In the genomic region with DNA sequence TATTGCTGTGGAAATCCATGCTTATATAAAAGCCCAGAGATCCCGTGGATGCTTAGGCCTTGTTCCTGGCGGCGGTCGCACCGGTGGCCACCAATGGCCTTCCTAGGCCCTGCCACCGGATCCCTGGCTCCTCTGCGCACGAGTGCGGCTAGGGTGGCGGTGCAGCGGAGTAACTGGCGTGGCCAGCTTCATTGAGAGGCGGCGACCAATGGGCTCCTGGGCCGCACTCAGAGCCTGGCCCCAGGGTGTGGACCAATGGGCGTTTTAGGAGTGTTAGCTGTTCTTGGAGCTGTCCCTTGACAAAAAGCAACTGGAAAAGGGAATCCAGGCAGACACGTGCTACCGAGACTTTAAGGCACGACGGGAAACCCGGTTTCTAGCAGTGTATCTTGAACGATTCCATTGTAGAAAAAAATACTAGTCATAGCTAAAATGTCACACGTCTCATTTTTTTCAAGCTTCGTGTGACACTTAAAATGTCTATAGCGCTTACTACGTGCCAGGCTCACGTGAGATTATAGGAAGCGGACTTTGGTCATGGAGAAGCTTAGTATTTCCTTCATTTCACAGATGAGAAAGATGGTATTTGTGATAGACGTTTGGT, we compare ENCODE assay signal across 8 cellular contexts. TPM values are rescaled to one million over a fixed set of nuclear protein-coding genes. Genes with fewer than 3 reads are reported as not detected.
A peak's percentile ranks its signal among the peaks of the same experiment; 100 is the strongest.
DNase-seq lines count a peak whose midpoint lies in the region; ATAC-seq, FAIRE-seq and TF ChIP-seq lines count a peak whose summit lies in the region.

No MANE protein-coding gene starts in this region.

- H3K4me2 ChIP-seq in OCI-LY3 (ENCODE audit: low read length): peak overlapping the region; percentile 78

- peaks cover 57% of the 10 kb centered on the region for H3K4me1 Mint-ChIP-seq in CD4-positive, alpha-beta T cell (ENCODE audit: low read depth)

- CTCF ChIA-PET in CD4-positive, alpha-beta T cell (lab: Charles Lee): interaction anchor here (1.5 to 4.0 kb wide), 2 partner anchors 194 to 383 kb away, joined by 3 to 28 read pairs; a partner anchor contains a TSS

- H3K4me3 Mint-ChIP-seq in CD4-positive, alpha-beta T cell: peak overlapping the region; percentile 96

- peak; percentile 16 to 60 (median 32) for DNase-seq in CD4-positive, alpha-beta T cell
- DNase-seq in HTR-8/SVneo (ENCODE audit: insufficient read length, low spot score) (peak; percentile 75), erythroblast (lab: John Stamatoyannopoulos, UW) (peak; percentile 88 to 89), mucosa of descending colon (peak; percentile 91 to 94 (median 93))
- peak; percentile 68 for DNase-seq in activated T-cell treated with anti-CD3 and anti-CD28 coated beads, Interleukin-2, amount 50 U/mL, for 1 hour
- DNase-seq in stimulated activated CD8-positive, alpha-beta memory T cell treated with anti-CD3 and anti-CD28 coated beads, Interleukin-4, amount 100 ng/mL, for 24 hours (ENCODE audit: low read depth): peak; percentile 44

- H3K79me2 ChIP-seq in OCI-LY3 (ENCODE audit: low read length): peaks cover 84% of the 10 kb centered on the region

- H3K27ac ChIP-seq in CD4-positive, alpha-beta T cell (ENCODE audit: low read depth, low read length): peak overlapping the region; percentile 91
- peak overlapping the region; percentile 61 for H3K27ac ChIP-seq in OCI-LY3 (ENCODE audit: low read length)

- H3K4me3 ChIP-seq in OCI-LY3 (ENCODE audit: low read length): peak overlapping the region; percentile 94
- H3K4me3 ChIP-seq in mucosa of descending colon: peak overlapping the region; percentile 88

- POLR2A ChIA-PET in CD4-positive, alpha-beta T cell (lab: Charles Lee): interaction anchor here (0.9 to 9.1 kb wide), 12 partner anchors 9 to 1782 kb away, joined by 3 to 809 read pairs (median 35); a partner anchor contains a TSS

- H3K36me3 ChIP-seq in OCI-LY3 (replicated peaks; ENCODE audit: low read depth, low read length): peaks cover 7% of the 10 kb centered on the region
- H3K36me3 ChIP-seq in mucosa of descending colon (ENCODE audit: low read depth): no peaks in the 10 kb centered on the region

- H3K36me3 Mint-ChIP-seq in CD4-positive, alpha-beta T cell (ENCODE audit: low read depth): peaks cover 26% of the 10 kb centered on the region

- no peak for TF ChIP-seq CTCF in CD4-positive, alpha-beta T cell (IDR thresholded peaks at IDR 0.05)
- no peak for TF ChIP-seq CTCF in OCI-LY3 (IDR thresholded peaks at IDR 0.05; ENCODE audit: low read depth, low read length)
- no peak for TF ChIP-seq CTCF in mucosa of descending colon (IDR thresholded peaks at IDR 0.05)

- peak; percentile 15 for ATAC-seq in CD4-positive, alpha-beta T cell (ENCODE audit: poor library complexity)
- ATAC-seq in GM19452 (IDR thresholded peaks at IDR 0.05; ENCODE audit: unreplicated experiment) (peak; percentile 36), mucosa of descending colon (peak; percentile 83)

- H3K27me3 Mint-ChIP-seq in CD4-positive, alpha-beta T cell: no peaks in the 10 kb centered on the region

- H3K27ac Mint-ChIP-seq in CD4-positive, alpha-beta T cell: peak overlapping the region; percentile 99

- intact Hi-C loops in CD4-positive, alpha-beta T cell (cut with DNase I, micrococcal nuclease): loop anchor here (2.0 to 10.0 kb wide), 7 partner anchors 81 to 1211 kb away; a partner anchor contains a TSS
- intact Hi-C loops in mucosa of descending colon (cut with DNase I, micrococcal nuclease): loop anchor here (5.0 to 10.0 kb wide), 2 partner anchors 59 to 61 kb away; a partner anchor contains a TSS

- H4K20me1 ChIP-seq in OCI-LY3 (ENCODE audit: insufficient read depth, low read length): peaks cover 60% of the 10 kb centered on the region

- H2AFZ ChIP-seq in OCI-LY3 (ENCODE audit: low read depth, low read length): no peak overlapping the region

- no peaks in the 10 kb centered on the region for H3K27me3 ChIP-seq in CD4-positive, alpha-beta T cell (ENCODE audit: control insufficient read depth, insufficient read depth, low read length)
- H3K27me3 ChIP-seq in OCI-LY3 (ENCODE audit: low read depth, low read length): no peaks in the 10 kb centered on the region

- peak; percentile 90 for TF ChIP-seq POLR2A in erythroblast (IDR thresholded peaks at IDR 0.05; ENCODE audit: low read length)

- no peaks in the 10 kb centered on the region for H3K9me3 ChIP-seq in CD4-positive, alpha-beta T cell (ENCODE audit: control insufficient read depth, low read length)
- no peaks in the 10 kb centered on the region for H3K9me3 ChIP-seq in OCI-LY3 (ENCODE audit: insufficient read depth, low read length)
- H3K9me3 ChIP-seq in mucosa of descending colon: no peaks in the 10 kb centered on the region

- peaks cover 44% of the 10 kb centered on the region for H3K4me1 ChIP-seq in OCI-LY3 (ENCODE audit: low read length)
- peaks cover 45% of the 10 kb centered on the region for H3K4me1 ChIP-seq in mucosa of descending colon (ENCODE audit: low read depth)

- no peak for FAIRE-seq in HTR-8/SVneo (lab: Jason Lieb, UNC)

- H3K9me3 Mint-ChIP-seq in CD4-positive, alpha-beta T cell: no peaks in the 10 kb centered on the region

- peak overlapping the region; percentile 86 for H3K9ac ChIP-seq in OCI-LY3 (ENCODE audit: low read length)

RNA-seq across cellular contexts. Expression of a gene that starts 1.7 kb away (rescaled TPM):
- total RNA-seq in CD4-positive, alpha-beta T cell: 100 to 1,000 TPM; 165 to 174 TPM
- 10 to 100 TPM; 44.9 to 75.9 (median 72.8) TPM for total RNA-seq in mucosa of descending colon

Comparison
In these comparisons a context has a peak if more than half of its experiments do, and no peak if none do; other contexts are left out.
1. Peak in every context shown above with its lines: DNase-seq, ATAC-seq, H3K4me3 ChIP-seq and H3K27ac ChIP-seq.
2. ATAC-seq: peak in every context shown above with its lines; median percentile 83 in mucosa of descending colon; 36 in GM19452; 15 in CD4-positive, alpha-beta T cell.
3. DNase-seq: peak in every context shown above with its lines; median percentile 93 in mucosa of descending colon; 88 in erythroblast; 75 in HTR-8/SVneo; 68 in activated T-cell treated with anti-CD3 and anti-CD28 coated beads, Interleukin-2, amount 50 U/mL, for 1 hour; 44 in stimulated activated CD8-positive, alpha-beta memory T cell treated with anti-CD3 and anti-CD28 coated beads, Interleukin-4, amount 100 ng/mL, for 24 hours; 32 in CD4-positive, alpha-beta T cell.